ENCODE assay signal across 13 cellular contexts in the genomic region with DNA sequence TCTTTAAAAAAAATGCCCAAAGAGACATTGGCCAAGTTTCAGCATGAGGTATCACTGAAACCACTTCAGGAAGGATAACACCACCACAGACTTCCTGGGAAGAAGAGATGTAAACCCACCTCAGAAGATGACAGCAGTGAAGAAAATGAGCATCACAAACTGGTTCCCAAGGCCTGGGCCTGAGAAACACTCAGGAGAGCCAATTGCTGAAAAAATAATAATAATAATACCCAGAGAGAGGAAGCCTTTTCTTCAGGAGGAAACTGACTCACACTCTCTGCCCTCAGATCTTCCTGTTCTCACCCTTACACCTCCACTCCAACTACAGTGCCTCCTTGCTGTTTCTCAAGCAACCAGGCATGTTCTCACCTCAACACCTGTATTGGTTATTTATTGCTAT.
DNase-seq lines count a peak whose midpoint lies in the region; ATAC-seq and TF ChIP-seq lines count a peak whose summit lies in the region.
"Had no signal": no experiment of that assay in that cellular context is flagged by ENCODE, and none has a peak within 500 bp of the region (broad histone marks: within the 10 kb centered on the region; RNA-seq: fewer than 3 reads in every experiment).

No MANE protein-coding gene starts in this region.

- CTCF ChIA-PET in CD4-positive, alpha-beta T cell (lab: Charles Lee) = no interaction called here
- CTCF ChIA-PET in CD8-positive, alpha-beta memory T cell (lab: Charles Lee) = no interaction called here
- CTCF ChIA-PET in activated CD8-positive, alpha-beta T cell treated with anti-CD3 and anti-CD28 coated beads for 36 hours (lab: Charles Lee) = interaction anchor here (1.5 kb wide), 1 partner anchor 16 kb away, joined by 5 read pairs; no protein-coding TSS in a partner anchor

- no peak overlapping the region for H3K4me3 ChIP-seq in CD8-positive, alpha-beta memory T cell (ENCODE audit: low read length)
- H3K4me3 ChIP-seq in uterus = no peak overlapping the region

- no peaks in the 10 kb centered on the region for H3K27me3 Mint-ChIP-seq in CD4-positive, alpha-beta T cell
- H3K27me3 Mint-ChIP-seq in CD8-positive, alpha-beta memory T cell = no peaks in the 10 kb centered on the region
- no peaks in the 10 kb centered on the region for H3K27me3 Mint-ChIP-seq in activated CD8-positive, alpha-beta T cell treated with anti-CD3 and anti-CD28 coated beads for 36 hours

- peaks cover 33% of the 10 kb centered on the region for H3K4me1 Mint-ChIP-seq in CD4-positive, alpha-beta T cell (ENCODE audit: low read depth)
- H3K4me1 Mint-ChIP-seq in CD8-positive, alpha-beta memory T cell = peaks cover 36 to 51% (median 45%) of the 10 kb centered on the region in 3 donors
- H3K4me1 Mint-ChIP-seq in activated CD8-positive, alpha-beta T cell treated with anti-CD3 and anti-CD28 coated beads for 36 hours (ENCODE audit: low read depth) = peaks cover 23% of the 10 kb centered on the region

- no peak overlapping the region for H3K27ac ChIP-seq in CD4-positive, alpha-beta T cell (ENCODE audit: low read depth, low read length)
- no peak overlapping the region for H3K27ac ChIP-seq in CD8-positive, alpha-beta memory T cell (ENCODE audit: low read depth, low read length)
- no peak overlapping the region for H3K27ac ChIP-seq in foreskin keratinocyte
- H3K27ac ChIP-seq in uterus = no peak overlapping the region
- H3K27ac ChIP-seq: parathyroid adenoma had no signal

- H3K4me1 ChIP-seq in CD8-positive, alpha-beta memory T cell (ENCODE audit: insufficient read depth, low read length) = peaks cover 22% of the 10 kb centered on the region
- H3K4me1 ChIP-seq in foreskin keratinocyte = no peaks in the 10 kb centered on the region
- no peaks in the 10 kb centered on the region for H3K4me1 ChIP-seq in uterus

- DNase-seq in CD4-positive, alpha-beta T cell = no peak
- DNase-seq in CD8-positive, alpha-beta memory T cell = peak in 2 of 5 donors; percentile 17 to 31
- DNase-seq in activated CD8-positive, alpha-beta T cell treated with anti-CD3 and anti-CD28 coated beads for 36 hours = peak; percentile 10
- peak; percentile 11 to 42 for DNase-seq in foreskin keratinocyte
- no peak for DNase-seq in NCI-H2227 (lab: John Stamatoyannopoulos, UW; ENCODE audit: unreplicated experiment)
- no peak for DNase-seq in uterus
- DNase-seq: amniotic stem cell, C1 segment of cervical spinal cord, glutamatergic neuron, GOT3, NCI-H2107 had no signal

- no peak overlapping the region for H3K4me3 Mint-ChIP-seq in CD4-positive, alpha-beta T cell
- H3K4me3 Mint-ChIP-seq in CD8-positive, alpha-beta memory T cell = peak overlapping the region in 5 of 7 donors; percentile 24 to 54 (median 46)
- H3K4me3 Mint-ChIP-seq in activated CD8-positive, alpha-beta T cell treated with anti-CD3 and anti-CD28 coated beads for 36 hours = no peak overlapping the region

- TF ChIP-seq POLR2A in uterus (IDR thresholded peaks at IDR 0.05) = no peak

- no peaks in the 10 kb centered on the region for H3K27me3 ChIP-seq in CD4-positive, alpha-beta T cell (ENCODE audit: control insufficient read depth, insufficient read depth, low read length)
- H3K27me3 ChIP-seq in CD8-positive, alpha-beta memory T cell (ENCODE audit: insufficient read depth, low read length, poor library complexity, severe bottlenecking) = no peaks in the 10 kb centered on the region
- H3K27me3 ChIP-seq in foreskin keratinocyte (no peaks in the 10 kb centered on the region), uterus (no peaks in the 10 kb centered on the region)

- peak overlapping the region; percentile 60 for H3K27ac Mint-ChIP-seq in CD4-positive, alpha-beta T cell
- peak overlapping the region; percentile 22 to 89 (median 70) for H3K27ac Mint-ChIP-seq in CD8-positive, alpha-beta memory T cell
- H3K27ac Mint-ChIP-seq in activated CD8-positive, alpha-beta T cell treated with anti-CD3 and anti-CD28 coated beads for 36 hours = no peak overlapping the region

- no peaks in the 10 kb centered on the region for H3K9me3 ChIP-seq in CD4-positive, alpha-beta T cell (ENCODE audit: control insufficient read depth, low read length)
- no peaks in the 10 kb centered on the region for H3K9me3 ChIP-seq in CD8-positive, alpha-beta memory T cell (ENCODE audit: low read length)
- H3K9me3 ChIP-seq in uterus = no peaks in the 10 kb centered on the region

- TF ChIP-seq CTCF in CD4-positive, alpha-beta T cell (IDR thresholded peaks at IDR 0.05) = no peak
- TF ChIP-seq CTCF in activated CD8-positive, alpha-beta T cell treated with anti-CD3 and anti-CD28 coated beads for 36 hours (IDR thresholded peaks at IDR 0.05) = no peak
- TF ChIP-seq CTCF in foreskin keratinocyte (conservative IDR thresholded peaks at IDR 0.05) (peak; percentile 39), uterus (IDR thresholded peaks at IDR 0.05) (no peak)

- no peaks in the 10 kb centered on the region for H3K9me3 Mint-ChIP-seq in CD4-positive, alpha-beta T cell
- no peaks in the 10 kb centered on the region for H3K9me3 Mint-ChIP-seq in CD8-positive, alpha-beta memory T cell
- no peaks in the 10 kb centered on the region for H3K9me3 Mint-ChIP-seq in activated CD8-positive, alpha-beta T cell treated with anti-CD3 and anti-CD28 coated beads for 36 hours

- intact Hi-C loops in CD4-positive, alpha-beta T cell (cut with DNase I, micrococcal nuclease) = no loop called here
- intact Hi-C loops in activated CD8-positive, alpha-beta T cell treated with anti-CD3 and anti-CD28 coated beads for 36 hours (cut with micrococcal nuclease) = no loop called here
- intact Hi-C loops in uterus (cut with DNase I; ENCODE audit: low total_unique reads) = no loop called here

- peak; percentile 26 for ATAC-seq in CD4-positive, alpha-beta T cell (ENCODE audit: poor library complexity)
- ATAC-seq in activated CD8-positive, alpha-beta T cell treated with anti-CD3 and anti-CD28 coated beads for 36 hours = peak; percentile 76
- ATAC-seq in foreskin keratinocyte = peak; percentile 53
- no peak for ATAC-seq in HG03196 (IDR thresholded peaks at IDR 0.05; ENCODE audit: unreplicated experiment)

- H3K36me3 ChIP-seq in CD8-positive, alpha-beta memory T cell (ENCODE audit: insufficient read depth, low read length) = no peaks in the 10 kb centered on the region
- H3K36me3 ChIP-seq in uterus = no peaks in the 10 kb centered on the region

- no peaks in the 10 kb centered on the region for H3K36me3 Mint-ChIP-seq in CD4-positive, alpha-beta T cell (ENCODE audit: low read depth)
- peaks cover 0 to 3% (median 0%) of the 10 kb centered on the region in 3 donors for H3K36me3 Mint-ChIP-seq in CD8-positive, alpha-beta memory T cell
- no peaks in the 10 kb centered on the region for H3K36me3 Mint-ChIP-seq in activated CD8-positive, alpha-beta T cell treated with anti-CD3 and anti-CD28 coated beads for 36 hours (ENCODE audit: low read depth)

- POLR2A ChIA-PET in CD4-positive, alpha-beta T cell (lab: Charles Lee) = no interaction called here
- POLR2A ChIA-PET in CD8-positive, alpha-beta memory T cell (lab: Charles Lee) = no interaction called here
- POLR2A ChIA-PET in activated CD8-positive, alpha-beta T cell treated with anti-CD3 and anti-CD28 coated beads for 36 hours (lab: Charles Lee) = no interaction called here

Comparison
In these comparisons a context has a peak if more than half of its experiments do, and no peak if none do; other contexts are left out.
1. DNase-seq: peak in activated CD8-positive, alpha-beta T cell treated with anti-CD3 and anti-CD28 coated beads for 36 hours (single experiment) and foreskin keratinocyte (2 of 2); none in CD4-positive, alpha-beta T cell (0 of 10), NCI-H2227 (single experiment) and uterus (0 of 2).
2. H3K4me3 Mint-ChIP-seq: peak in CD8-positive, alpha-beta memory T cell (5 of 7); none in CD4-positive, alpha-beta T cell (single experiment) and activated CD8-positive, alpha-beta T cell treated with anti-CD3 and anti-CD28 coated beads for 36 hours (single experiment).